In the genomic region with DNA sequence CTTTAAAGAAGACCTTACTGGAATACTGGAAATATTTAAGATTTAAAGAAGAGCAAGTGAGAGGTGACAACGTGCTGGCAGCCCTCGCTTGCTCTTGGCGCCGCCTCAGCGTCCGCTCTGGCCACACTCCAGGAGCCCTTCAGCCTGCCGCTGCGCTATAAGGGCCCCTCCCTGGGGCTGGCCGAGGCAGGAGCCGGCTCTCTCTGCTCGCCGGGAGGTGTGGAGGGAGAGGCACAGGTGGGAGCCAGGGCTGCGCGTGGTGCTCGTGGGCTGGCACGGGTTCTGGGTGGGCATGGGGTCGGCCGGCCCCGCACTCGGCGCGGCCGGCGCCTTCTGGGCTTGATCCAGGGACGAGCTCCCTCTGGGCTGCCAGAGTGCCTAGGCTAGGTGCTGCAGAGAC, we compare ENCODE assay signal across 19 cellular contexts.
"Had no signal": no experiment of that assay in that cellular context is flagged by ENCODE, and none has a peak within 500 bp of the region (broad histone marks: within the 10 kb centered on the region; RNA-seq: fewer than 3 reads in every experiment).

No MANE protein-coding gene starts in this region.

- H3K36me3 Mint-ChIP-seq: activated naive CD8-positive, alpha-beta T cell treated with anti-CD3 and anti-CD28 coated beads, Interleukin-2, amount 10 ng/mL, durations not matched to agents 7 days and 5 days had no signal

- H3K27me3 Mint-ChIP-seq: dendritic cell treated with granulocyte-macrophage colony-stimulating factor and Interleukin-4, amounts not matched to agents 40 ng/mL and 50 ng/mL, for 4 days had no signal

- H3K27me3 ChIP-seq: cardiac muscle cell, esophagus squamous epithelium, tibial nerve had no signal

- H3K9me3 ChIP-seq: esophagus squamous epithelium, tibial nerve had no signal

- DNase-seq: activated CD4-positive, alpha-beta memory T cell treated with anti-CD3 and anti-CD28 coated beads, Interleukin-2, amount 10 ng/mL, durations not matched to agents 7 days and 5 days; activated CD4-positive, CD25-positive, alpha-beta regulatory T cell; activated CD8-positive, alpha-beta memory T cell treated with anti-CD3 and anti-CD28 coated beads, Interleukin-2, amount 10 ng/mL, durations not matched to agents 7 days and 5 days; activated naive CD4-positive, alpha-beta T cell treated with Interleukin-2 at 50 U/mL for 16 hours; activated naive CD8-positive, alpha-beta T cell treated with anti-CD3 and anti-CD28 coated beads, Interleukin-2, amount 10 ng/mL, durations not matched to agents 7 days and 5 days; amygdala; effector memory CD4-positive, alpha-beta T cell; esophagus squamous epithelium; mammary epithelial cell; midbrain; nephron progenitor cell; occipital lobe; retina; stimulated activated naive CD8-positive, alpha-beta T cell treated with anti-CD3 and anti-CD28 coated beads, Interleukin-15, Interleukin-2, amounts not matched to agents 100 U/mL and 50 U/mL, for 24 hours had no signal

- H3K4me3 ChIP-seq: cardiac muscle cell, esophagus squamous epithelium, tibial nerve had no signal

- ATAC-seq: activated CD8-positive, alpha-beta memory T cell treated with anti-CD3 and anti-CD28 coated beads, Interleukin-2, amount 10 ng/mL, durations not matched to agents 7 days and 5 days; stimulated activated naive CD8-positive, alpha-beta T cell treated with anti-CD3 and anti-CD28 coated beads, Interleukin-15, Interleukin-2, amounts not matched to agents 100 U/mL and 50 U/mL, for 24 hours had no signal

- H3K9me3 Mint-ChIP-seq: activated CD4-positive, alpha-beta memory T cell treated with anti-CD3 and anti-CD28 coated beads, Interleukin-2, amount 10 ng/mL, durations not matched to agents 7 days and 5 days; activated naive CD8-positive, alpha-beta T cell treated with anti-CD3 and anti-CD28 coated beads, Interleukin-2, amount 10 ng/mL, durations not matched to agents 7 days and 5 days; activated T-helper 2 cell treated with anti-CD3 and anti-CD28 coated beads, Interferon-gamma antibody, Interleukin-2, Interleukin-4, amounts not matched to agents 10 μg/mL and 5 μg/mL and 100 μg/mL, durations not matched to agents 14 hours and 24 hours and 36 hours; dendritic cell treated with granulocyte-macrophage colony-stimulating factor and Interleukin-4, amounts not matched to agents 40 ng/mL and 50 ng/mL, for 4 days; nephron progenitor cell; T-helper 2 cell treated with Interferon-gamma antibody and Interleukin-4, amounts not matched to agents 5 μg/mL and 100 μg/mL, for 36 hours had no signal

- H3K36me3 ChIP-seq: cardiac muscle cell, esophagus squamous epithelium, tibial nerve had no signal

- H3K27ac ChIP-seq: cardiac muscle cell, esophagus squamous epithelium, tibial nerve had no signal

- H3K4me3 Mint-ChIP-seq: activated CD4-positive, alpha-beta memory T cell treated with anti-CD3 and anti-CD28 coated beads, Interleukin-2, amount 10 ng/mL, durations not matched to agents 7 days and 5 days; activated CD8-positive, alpha-beta memory T cell treated with anti-CD3 and anti-CD28 coated beads, Interleukin-2, amount 10 ng/mL, durations not matched to agents 7 days and 5 days; activated naive CD8-positive, alpha-beta T cell treated with anti-CD3 and anti-CD28 coated beads, Interleukin-2, amount 10 ng/mL, durations not matched to agents 7 days and 5 days; dendritic cell treated with granulocyte-macrophage colony-stimulating factor and Interleukin-4, amounts not matched to agents 40 ng/mL and 50 ng/mL, for 4 days; nephron progenitor cell; T-helper 2 cell treated with Interferon-gamma antibody and Interleukin-4, amounts not matched to agents 5 μg/mL and 100 μg/mL, for 36 hours had no signal
